8 cellular contexts compared by ENCODE assay signal in the genomic region with DNA sequence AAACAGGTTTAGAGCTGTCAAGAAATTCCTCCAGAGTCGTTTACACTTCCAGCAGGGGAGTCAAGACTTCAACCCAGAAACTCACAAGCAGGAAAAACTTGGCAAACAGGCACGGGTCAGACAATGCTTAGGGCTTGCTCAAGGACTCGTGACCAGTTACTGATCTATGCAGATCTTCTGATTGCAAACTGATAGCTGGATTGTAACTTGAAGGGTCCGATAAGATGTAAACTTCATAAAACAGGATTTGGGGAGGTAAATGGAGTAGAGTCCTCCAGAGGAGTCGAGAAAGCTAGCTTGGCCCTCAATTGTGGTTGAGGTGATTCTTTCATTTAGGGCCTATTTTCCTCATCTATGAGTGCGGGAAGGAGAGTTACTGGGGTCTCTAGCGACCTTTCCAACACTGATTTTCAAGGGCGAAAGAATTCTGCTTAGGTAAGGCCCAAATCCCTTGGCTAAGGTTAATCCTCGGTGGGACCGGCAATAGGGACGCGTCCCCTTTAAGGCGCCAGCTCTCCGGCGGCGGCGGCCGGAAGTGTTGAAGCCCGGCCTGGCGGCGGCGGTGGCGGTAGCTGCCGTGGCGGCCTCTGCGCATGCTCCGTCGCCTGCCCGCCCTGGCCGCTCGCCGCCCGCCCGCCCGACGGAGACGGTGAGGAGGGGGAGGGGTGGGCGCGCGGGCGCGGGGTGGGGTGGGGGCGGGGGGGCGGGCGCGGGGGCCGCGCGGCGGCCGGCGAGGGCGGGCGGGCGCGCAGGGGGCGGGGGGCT. TPM values are rescaled to one million over a fixed set of nuclear protein-coding genes. Genes with fewer than 3 reads are reported as not detected.
DNase-seq lines count a peak whose midpoint lies in the region; ATAC-seq, FAIRE-seq and TF ChIP-seq lines count a peak whose summit lies in the region.

A gene with protein sequence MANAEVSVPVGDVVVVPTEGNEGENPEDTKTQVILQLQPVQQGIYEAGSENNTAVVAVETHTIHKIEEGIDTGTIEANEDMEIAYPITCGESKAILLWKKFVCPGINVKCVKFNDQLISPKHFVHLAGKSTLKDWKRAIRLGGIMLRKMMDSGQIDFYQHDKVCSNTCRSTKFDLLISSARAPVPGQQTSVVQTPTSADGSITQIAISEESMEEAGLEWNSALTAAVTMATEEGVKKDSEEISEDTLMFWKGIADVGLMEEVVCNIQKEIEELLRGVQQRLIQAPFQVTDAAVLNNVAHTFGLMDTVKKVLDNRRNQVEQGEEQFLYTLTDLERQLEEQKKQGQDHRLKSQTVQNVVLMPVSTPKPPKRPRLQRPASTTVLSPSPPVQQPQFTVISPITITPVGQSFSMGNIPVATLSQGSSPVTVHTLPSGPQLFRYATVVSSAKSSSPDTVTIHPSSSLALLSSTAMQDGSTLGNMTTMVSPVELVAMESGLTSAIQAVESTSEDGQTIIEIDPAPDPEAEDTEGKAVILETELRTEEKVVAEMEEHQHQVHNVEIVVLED (plus strand): TSS at position 594 of the 765 bp plus-strand sequence. CDS start 14,829 bp downstream, outside the sequence.

- TF ChIP-seq CTCF in A549 (IDR thresholded peaks at IDR 0.05) (no peak), WTC11 (IDR thresholded peaks at IDR 0.05) (no peak), breast epithelium (IDR thresholded peaks at IDR 0.05) (no peak)

- H3K27me3 ChIP-seq in breast epithelium, result no peaks in the 10 kb centered on the region

- peaks cover 21% of the 10 kb centered on the region for H3K4me1 Mint-ChIP-seq in WTC11

- TF ChIP-seq EP300 in A549 (IDR thresholded peaks at IDR 0.05), result no peak

- TF ChIP-seq POLR2A in A549 (IDR thresholded peaks at IDR 0.05; ENCODE audit: low read length), result no peak
- no peak for TF ChIP-seq POLR2A in breast epithelium (IDR thresholded peaks at IDR 0.05)

- FAIRE-seq in A549 (lab: Jason Lieb, UNC), result no peak

- H3K27me3 Mint-ChIP-seq in WTC11 (ENCODE audit: low read depth), result no peaks in the 10 kb centered on the region; the same call in 1 of the 2 replicates

- peak within 1 kb of the TSS; percentile 100 for H3K4me3 ChIP-seq in A549
- H3K4me3 ChIP-seq in breast epithelium, result peak within 1 kb of the TSS; percentile 91 to 96 (median 94)
- peak within 1 kb of the TSS; percentile 66 to 99 (median 92) for H3K4me3 ChIP-seq in skin epidermis

- intact Hi-C loops in breast epithelium (cut with DNase I; ENCODE audit: low total_unique reads), result no loop called here

- 6% methylated on average over 10 of the region's 57 CpGs for WGBS in A549 (ENCODE audit: missing lambda C conversion rate)

- H3K27ac ChIP-seq in A549, result peak within 1 kb of the TSS; percentile 100
- H3K27ac ChIP-seq in breast epithelium, result peak within 1 kb of the TSS; percentile 94 to 99
- H3K27ac ChIP-seq in skin epidermis, result peak within 1 kb of the TSS; percentile 98 to 100 (median 100)

- POLR2A ChIA-PET in A549 (lab: Yijun Ruan, JAX), result interaction anchor here (0.6 to 2.8 kb wide), 7 partner anchors 20 to 206 kb away, joined by 4 to 27 read pairs (median 8); a partner anchor contains a TSS
- POLR2A ChIA-PET in WTC11 (lab: Charles Lee), result interaction anchor here (0.5 to 2.6 kb wide), 4 partner anchors 20 to 68 kb away, joined by 3 to 19 read pairs (median 11); a partner anchor contains a TSS

- CTCF ChIA-PET in A549 (lab: Yijun Ruan, JAX) (interaction anchor here (0.7 to 1.9 kb wide), 5 partner anchors 11 to 209 kb away, joined by 3 to 8 read pairs (median 4); a partner anchor contains a TSS), WTC11 (lab: Charles Lee) (interaction anchor here (0.8 to 1.9 kb wide), 3 partner anchors 65 to 88 kb away, joined by 3 to 6 read pairs (median 4); a partner anchor contains a TSS)

- H3K9me3 ChIP-seq in A549 (no peaks in the 10 kb centered on the region), breast epithelium (no peaks in the 10 kb centered on the region)

- peak within 1 kb of the TSS; percentile 99 for H3K27ac Mint-ChIP-seq in WTC11

- H3K9me3 Mint-ChIP-seq in WTC11, result no peaks in the 10 kb centered on the region

- peak within 1 kb of the TSS; percentile 87 for H3K4me3 Mint-ChIP-seq in WTC11

- DNase-seq in A549 (ENCODE audit: low read depth in 1 of 2, low spot score in 1 of 2), result peak; percentile 69 to 87
- peak; percentile 92 for DNase-seq in NCI-H2196 (lab: John Stamatoyannopoulos, UW; ENCODE audit: unreplicated experiment)
- peak; percentile 85 for DNase-seq in WTC11 (ENCODE audit: low spot score)
- peak; percentile 73 to 79 for DNase-seq in breast epithelium (ENCODE audit: low spot score in 2 of 2)
- peak; percentile 98 for DNase-seq in iPS-NIHi11 (ENCODE audit: low spot score)

- no peaks in the 10 kb centered on the region for H3K36me3 ChIP-seq in breast epithelium

- TF ChIP-seq RAD21 in A549 (conservative IDR thresholded peaks at IDR 0.05 in 1 of 2, IDR thresholded peaks at IDR 0.05 in 1 of 2), result no peak

- ATAC-seq in A549 (peak; percentile 89 to 94), GM18858 (IDR thresholded peaks at IDR 0.05; ENCODE audit: unreplicated experiment) (peak; percentile 46), HG03095 (IDR thresholded peaks at IDR 0.05; ENCODE audit: unreplicated experiment) (peak; percentile 54), WTC11 (peak; percentile 73)

- peak within 1 kb of the TSS; percentile 83 for H3K4me2 ChIP-seq in A549

- peaks cover 2% of the 10 kb centered on the region; the same call in 1 of the 2 replicates for H3K36me3 Mint-ChIP-seq in WTC11

- peaks cover 4% of the 10 kb centered on the region; the same call in 1 of the 3 replicates for H3K4me1 ChIP-seq in A549
- H3K4me1 ChIP-seq in breast epithelium, result peaks cover 0 to 4% of the 10 kb centered on the region in 2 donors

TF ChIP-seq in A549, 52 proteins besides CTCF, POLR2A, EP300 and RAD21:
- no peak for TF ChIP-seq HOXB5 (CRISPR knock-in tag; IDR thresholded peaks at IDR 0.05)
- peak; percentile 39 for TF ChIP-seq MAFK (IDR thresholded peaks at IDR 0.05; ENCODE audit: partially characterized antibody)
- 0 out of 2 replicates have a peak, but pooled peaks have one; percentile 27 for TF ChIP-seq PHF8 (IDR thresholded peaks at IDR 0.05; ENCODE audit: borderline replicate concordance, low read depth)
TF ChIP-seq in A549: peak in this region for 2.

TF ChIP-seq in WTC11, 78 proteins besides CTCF, POLR2A, EP300 and RAD21:
- no peak for TF ChIP-seq MYBL2 (CRISPR knock-in tag; IDR thresholded peaks at IDR 0.05)
- TF ChIP-seq, protein P1, sequence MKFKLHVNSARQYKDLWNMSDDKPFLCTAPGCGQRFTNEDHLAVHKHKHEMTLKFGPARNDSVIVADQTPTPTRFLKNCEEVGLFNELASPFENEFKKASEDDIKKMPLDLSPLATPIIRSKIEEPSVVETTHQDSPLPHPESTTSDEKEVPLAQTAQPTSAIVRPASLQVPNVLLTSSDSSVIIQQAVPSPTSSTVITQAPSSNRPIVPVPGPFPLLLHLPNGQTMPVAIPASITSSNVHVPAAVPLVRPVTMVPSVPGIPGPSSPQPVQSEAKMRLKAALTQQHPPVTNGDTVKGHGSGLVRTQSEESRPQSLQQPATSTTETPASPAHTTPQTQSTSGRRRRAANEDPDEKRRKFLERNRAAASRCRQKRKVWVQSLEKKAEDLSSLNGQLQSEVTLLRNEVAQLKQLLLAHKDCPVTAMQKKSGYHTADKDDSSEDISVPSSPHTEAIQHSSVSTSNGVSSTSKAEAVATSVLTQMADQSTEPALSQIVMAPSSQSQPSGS (CRISPR knock-in tag; IDR thresholded peaks at IDR 0.05; ENCODE audit: borderline replicate concordance, low read depth), result no peak
- 0 out of 2 replicates have a peak, but pooled peaks have one; percentile 45 for TF ChIP-seq NFATC4 (CRISPR knock-in tag; IDR thresholded peaks at IDR 0.05)

RNA-seq across cellular contexts. Expression of the gene that starts here (rescaled TPM):
- 6.9 and 7.1 TPM in 2 replicates for polyA plus RNA-seq in A549 (2011; rRNA removed)
- 3.7 and 4.3 TPM in 2 replicates for polyA plus RNA-seq in A549 (2012; cell fraction: cytosol; rRNA removed)
- 5.0 and 5.3 TPM in 2 replicates for polyA plus RNA-seq in A549 (2012; cell fraction: nucleus; rRNA removed)
- 5.2 to 5.3 TPM (median 5.3 TPM) in 3 replicates for polyA plus RNA-seq in A549 (2017; fragmentation: RNase III; extraction: RNeasy Plus Mini Kit Qiagen cat#74134 plus additional on column Dnase treatment)
- 10.5 and 11.3 TPM in 2 replicates for polyA minus RNA-seq in A549 (2011; rRNA and poly(A)+ RNA removed)
- 25.4 to 29.4 TPM (median 26.4 TPM) in 3 replicates for total RNA-seq in WTC11 (2021)
- total RNA-seq in breast epithelium, result 10 to 100 TPM in 1 of 3 donors, 1 to 10 TPM in 2; 7.7 to 11.9 (median 9.8) TPM

Comparison
In these comparisons a context has a peak if more than half of its experiments do, and no peak if none do; other contexts are left out.
1. Peak in every context shown above with its lines: DNase-seq, ATAC-seq, H3K4me3 ChIP-seq and H3K27ac ChIP-seq.